ENCODE assay signal across 8 cellular contexts in the genomic region with DNA sequence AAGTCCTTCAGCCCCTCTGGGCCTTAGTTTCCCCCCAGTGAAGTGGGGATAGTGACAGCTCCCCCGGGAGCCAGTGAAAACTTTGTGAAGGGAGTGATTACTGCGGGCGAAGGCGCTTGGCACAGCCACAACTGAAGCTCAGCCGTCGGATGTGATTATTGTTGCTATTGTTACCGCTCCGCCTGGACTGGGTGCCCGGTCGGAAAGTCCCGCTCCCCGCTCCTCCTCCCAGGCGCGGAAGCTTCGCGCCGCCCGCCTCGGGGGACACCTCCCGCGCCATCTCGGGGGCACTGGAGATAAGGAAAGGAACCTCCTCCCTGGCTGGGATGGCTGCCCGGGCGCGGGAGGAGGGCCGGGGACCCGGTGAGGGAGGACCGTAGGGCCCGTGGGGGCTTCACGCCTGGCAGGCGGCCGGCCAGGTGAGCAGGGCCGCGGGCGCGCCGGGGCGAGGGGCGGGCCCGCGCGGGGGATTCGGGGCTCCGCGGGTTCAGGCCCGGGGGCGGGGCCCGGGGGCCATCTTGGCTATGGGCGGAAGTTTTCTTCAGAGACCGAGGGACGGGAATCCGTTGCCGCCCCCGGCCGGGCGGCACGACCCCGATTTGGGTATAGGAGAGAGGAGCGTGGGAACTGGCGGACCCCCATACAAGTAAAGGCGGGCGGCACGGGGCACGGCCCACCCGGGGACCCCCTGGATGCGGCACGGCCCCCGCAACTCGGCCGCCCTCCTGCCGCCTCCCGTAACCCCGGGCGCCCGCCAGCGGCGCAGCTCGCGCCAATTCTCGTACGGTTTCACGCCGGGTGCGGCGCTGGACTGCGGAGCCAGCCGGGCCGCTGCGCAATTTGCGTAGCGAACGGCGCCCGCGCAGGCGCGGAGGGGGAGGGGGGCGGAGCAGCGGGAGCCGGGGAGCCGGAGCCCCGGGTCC. TPM values are rescaled to one million over a fixed set of nuclear protein-coding genes. Genes with fewer than 3 reads are reported as not detected.
DNase-seq lines count a peak whose midpoint lies in the region; ATAC-seq and TF ChIP-seq lines count a peak whose summit lies in the region.

A gene with protein sequence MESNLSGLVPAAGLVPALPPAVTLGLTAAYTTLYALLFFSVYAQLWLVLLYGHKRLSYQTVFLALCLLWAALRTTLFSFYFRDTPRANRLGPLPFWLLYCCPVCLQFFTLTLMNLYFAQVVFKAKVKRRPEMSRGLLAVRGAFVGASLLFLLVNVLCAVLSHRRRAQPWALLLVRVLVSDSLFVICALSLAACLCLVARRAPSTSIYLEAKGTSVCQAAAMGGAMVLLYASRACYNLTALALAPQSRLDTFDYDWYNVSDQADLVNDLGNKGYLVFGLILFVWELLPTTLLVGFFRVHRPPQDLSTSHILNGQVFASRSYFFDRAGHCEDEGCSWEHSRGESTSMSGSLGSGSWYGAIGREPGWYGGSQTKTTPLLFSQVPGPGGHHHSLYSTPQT (plus strand): TSS at position 887 of the 923 bp plus-strand sequence. CDS start 677 bp downstream, outside the sequence.

- H3K27ac ChIP-seq in KMS-11 = peak within 1 kb of the TSS; percentile 92
- H3K27ac ChIP-seq in SJCRH30 = peak within 1 kb of the TSS; percentile 32; the same call in 1 of the 2 replicates
- peak within 1 kb of the TSS; percentile 83 for H3K27ac ChIP-seq in foreskin keratinocyte
- no peak within 1 kb of the TSS for H3K27ac ChIP-seq in neural progenitor cell
- peak within 1 kb of the TSS; percentile 97 for H3K27ac ChIP-seq in subcutaneous abdominal adipose tissue (ENCODE audit: low read depth, low read length)

- H3K4me1 Mint-ChIP-seq in neural progenitor cell = peaks cover 16% of the 10 kb centered on the region

- no peaks in the 10 kb centered on the region for H3K36me3 ChIP-seq in KMS-11 (ENCODE audit: insufficient read depth)
- H3K36me3 ChIP-seq in SJCRH30 = no peaks in the 10 kb centered on the region
- no peaks in the 10 kb centered on the region for H3K36me3 ChIP-seq in neural progenitor cell
- peaks cover 0 to 9% (median 4%) of the 10 kb centered on the region in 5 donors for H3K36me3 ChIP-seq in subcutaneous abdominal adipose tissue (ENCODE audit: control insufficient read depth in 5 of 5, insufficient read depth in 5 of 5, low read length in 5 of 5)

- H3K4me1 ChIP-seq in KMS-11 (ENCODE audit: low read depth, poor library complexity, severe bottlenecking) (peaks cover 28% of the 10 kb centered on the region), SJCRH30 (no peaks in the 10 kb centered on the region), foreskin keratinocyte (no peaks in the 10 kb centered on the region), neural progenitor cell (peaks cover 5% of the 10 kb centered on the region), subcutaneous abdominal adipose tissue (ENCODE audit: control insufficient read depth in 5 of 5, insufficient read depth in 5 of 5, low read length in 5 of 5) (peaks cover 0 to 29% (median 22%) of the 10 kb centered on the region in 5 donors)

- no peak within 1 kb of the TSS for H3K27ac Mint-ChIP-seq in neural progenitor cell

- no peaks in the 10 kb centered on the region for H3K27me3 ChIP-seq in KMS-11 (ENCODE audit: insufficient read depth, low read depth)
- no peaks in the 10 kb centered on the region for H3K27me3 ChIP-seq in SJCRH30
- peaks cover 4% of the 10 kb centered on the region for H3K27me3 ChIP-seq in foreskin keratinocyte
- peaks cover 18% of the 10 kb centered on the region for H3K27me3 ChIP-seq in neural progenitor cell
- H3K27me3 ChIP-seq in subcutaneous abdominal adipose tissue (ENCODE audit: control insufficient read depth in 5 of 5, insufficient read depth in 4 of 5, low read length in 5 of 5) = peaks cover 2 to 6% (median 3%) of the 10 kb centered on the region in 5 donors

- no peaks in the 10 kb centered on the region for H3K9me3 Mint-ChIP-seq in neural progenitor cell

- H3K9me3 ChIP-seq in SJCRH30 (replicated peaks) (no peaks in the 10 kb centered on the region), neural progenitor cell (ENCODE audit: low read depth) (no peaks in the 10 kb centered on the region), subcutaneous abdominal adipose tissue (ENCODE audit: control insufficient read depth in 5 of 5, low read length in 5 of 5) (no peaks in the 10 kb centered on the region)

- DNase-seq in EH (ENCODE audit: low read depth) (peak; percentile 76), SJCRH30 (peak; percentile 79 to 80), foreskin keratinocyte (peak; percentile 65 to 73), neural progenitor cell (ENCODE audit: low spot score) (peak; percentile 93)
- peak; percentile 89 for DNase-seq in activated gamma-delta T cell treated with anti-CD3 and anti-CD28 coated beads, Interleukin-2, amount 50 U/mL, for 16 hours (ENCODE audit: low read depth)

- H4K20me1 ChIP-seq in KMS-11 (ENCODE audit: insufficient read depth) (no peaks in the 10 kb centered on the region), neural progenitor cell (ENCODE audit: low read depth) (peaks cover 6% of the 10 kb centered on the region)

- peak within 1 kb of the TSS; percentile 91 for H3K4me3 Mint-ChIP-seq in neural progenitor cell

- no peak within 1 kb of the TSS for H3K4me3 ChIP-seq in KMS-11 (IDR thresholded peaks at IDR 0.05; ENCODE audit: insufficient read depth, low read depth, low read length)
- peak within 1 kb of the TSS; percentile 88 for H3K4me3 ChIP-seq in SJCRH30
- H3K4me3 ChIP-seq in neural progenitor cell = peak within 1 kb of the TSS; percentile 97
- H3K4me3 ChIP-seq in subcutaneous abdominal adipose tissue (ENCODE audit: low read depth in 1 of 5, low read length in 5 of 5) = peak within 1 kb of the TSS; percentile 73 to 93 (median 89)

- H2AFZ ChIP-seq in KMS-11 (ENCODE audit: low read depth) (peak within 1 kb of the TSS; percentile 51), neural progenitor cell (replicated peaks) (peak within 1 kb of the TSS; percentile 60)

- H3K4me2 ChIP-seq in KMS-11 = peak within 1 kb of the TSS; percentile 89
- peak within 1 kb of the TSS; percentile 74 for H3K4me2 ChIP-seq in neural progenitor cell

- peaks cover 21% of the 10 kb centered on the region for H3K27me3 Mint-ChIP-seq in neural progenitor cell (ENCODE audit: insufficient read depth, low read depth)

- TF ChIP-seq CTCF in KMS-11 (conservative IDR thresholded peaks at IDR 0.05; ENCODE audit: low read depth, low read length) = no peak
- TF ChIP-seq CTCF in foreskin keratinocyte (conservative IDR thresholded peaks at IDR 0.05) = peak; percentile 14
- peak; percentile 31 for TF ChIP-seq CTCF in neural progenitor cell (IDR thresholded peaks at IDR 0.05)

- H3K36me3 Mint-ChIP-seq in neural progenitor cell = peaks cover 7% of the 10 kb centered on the region

- ATAC-seq in GM21786 (IDR thresholded peaks at IDR 0.05; ENCODE audit: unreplicated experiment) = peak; percentile 52
- ATAC-seq in foreskin keratinocyte = peak; percentile 49

- H3F3A ChIP-seq in neural progenitor cell (ENCODE audit: low read depth) = peaks cover 4% of the 10 kb centered on the region

- H3K9ac ChIP-seq in KMS-11 (peak within 1 kb of the TSS; percentile 81), neural progenitor cell (no peak within 1 kb of the TSS), subcutaneous abdominal adipose tissue (ENCODE audit: low read length in 5 of 5) (peak within 1 kb of the TSS; percentile 63 to 94 (median 89))

- H3K79me2 ChIP-seq in KMS-11 (ENCODE audit: insufficient read depth, low read depth) (peaks cover 14% of the 10 kb centered on the region), neural progenitor cell (ENCODE audit: low read depth) (peaks cover 3% of the 10 kb centered on the region)

RNA-seq across cellular contexts. Expression of the gene that starts here (rescaled TPM):
- 16.1 and 17.6 TPM in 2 replicates for total RNA-seq in SJCRH30 (2014; rRNA removed; shearing (Covaris generic))
- total RNA-seq in foreskin keratinocyte (18.3 and 19.0 TPM in 2 replicates), neural progenitor cell (ENCODE audit: low replicate concordance) (4.9 and 30.8 TPM in 2 replicates)
- polyA plus RNA-seq in foreskin keratinocyte = 29.0 and 31.2 TPM in 2 replicates
